Comparison of ENCODE assay signal across 16 cellular contexts in genomic region chr11:92556435-92556834, GRCh38.
A peak's percentile ranks its signal among the peaks of the same experiment; 100 is the strongest.
DNase-seq lines count a peak whose midpoint lies in the region; ATAC-seq and TF ChIP-seq lines count a peak whose summit lies in the region.
"Had no signal": no experiment of that assay in that cellular context is flagged by ENCODE, and none has a peak within 500 bp of the region (broad histone marks: within the 10 kb centered on the region; RNA-seq: fewer than 3 reads in every experiment).

No MANE protein-coding gene starts in this region.

- ATAC-seq in HG02798 (IDR thresholded peaks at IDR 0.05; ENCODE audit: poor library complexity, unreplicated experiment) (no peak), HG03378 (IDR thresholded peaks at IDR 0.05; ENCODE audit: unreplicated experiment) (no peak)
- ATAC-seq: WTC11 had no signal

- in situ Hi-C loops in astrocyte of the spinal cord (cut with HindIII; ENCODE audit: low sequenced_read_pairs) = no loop called here

- no peak for TF ChIP-seq CTCF in astrocyte of the spinal cord (IDR thresholded peaks at IDR 0.05; ENCODE audit: low read depth, low read length)

- DNase-seq in Daoy (ENCODE audit: low read depth) = peak; percentile 8
- DNase-seq in LoVo (ENCODE audit: low spot score) = peak; percentile 8
- peak; percentile 38 for DNase-seq in astrocyte of the spinal cord (ENCODE audit: low read depth, low spot score)
- DNase-seq in left kidney (ENCODE audit: low read depth, low spot score) = peak; percentile 79
- DNase-seq in NCI-H748 (lab: John Stamatoyannopoulos, UW; ENCODE audit: unreplicated experiment) = no peak
- DNase-seq in SK-N-DZ (ENCODE audit: low spot score) = no peak
- DNase-seq: activated naive CD8-positive, alpha-beta T cell treated with anti-CD3 and anti-CD28 coated beads for 36 hours; BE2C; NCI-H1436 treated with DMSO at 0.1 percent for 48 hours; NCI-H524 treated with DMSO at 0.1 percent for 48 hours; SHP77 treated with DMSO at 0.1 percent for 48 hours; stimulated activated naive CD4-positive, alpha-beta T cell had no signal

- H3K4me3 ChIP-seq in astrocyte of the spinal cord (ENCODE audit: low read depth, low read length) = no peak overlapping the region
- H3K4me3 ChIP-seq: HAP-1 had no signal

Comparison
In these comparisons a context has a peak if more than half of its experiments do, and no peak if none do; other contexts are left out.
1. DNase-seq: peak in Daoy (single experiment), LoVo (single experiment), astrocyte of the spinal cord (single experiment) and left kidney (single experiment); none in NCI-H748 (single experiment) and SK-N-DZ (single experiment).